In genomic region chr1:172893146-172893841, GRCh38 we compare ENCODE assay signal across 17 cellular contexts.
A peak's percentile ranks its signal among the peaks of the same experiment; 100 is the strongest.
DNase-seq lines count a peak whose midpoint lies in the region; ATAC-seq and TF ChIP-seq lines count a peak whose summit lies in the region.
"Had no signal": no experiment of that assay in that cellular context is flagged by ENCODE, and none has a peak within 500 bp of the region (broad histone marks: within the 10 kb centered on the region; RNA-seq: fewer than 3 reads in every experiment).

No MANE protein-coding gene starts in this region.

- no peak for ATAC-seq in HG02884 (IDR thresholded peaks at IDR 0.05; ENCODE audit: unreplicated experiment)
- no peak for ATAC-seq in GM21390 (IDR thresholded peaks at IDR 0.05; ENCODE audit: unreplicated experiment)
- ATAC-seq: left lobe of liver had no signal

- peak in 1 of 2 experiments; percentile 58; a peak in 1 of 4 replicates for TF ChIP-seq EP300 in SK-N-SH (IDR thresholded peaks at IDR 0.05; ENCODE audit: borderline replicate concordance in 1 of 2, low read depth in 1 of 2, low read length in 1 of 2)

- POLR2A ChIA-PET in SK-N-SH (lab: Yijun Ruan, JAX): no interaction called here

- no peak overlapping the region for H2AFZ ChIP-seq in SK-N-SH (ENCODE audit: low read depth)

- CTCF ChIA-PET in SK-N-SH (lab: Yijun Ruan, JAX): no interaction called here

- no peak for TF ChIP-seq RAD21 in SK-N-SH (IDR thresholded peaks at IDR 0.05; ENCODE audit: low read length)

- peaks cover 0 to 21% of the 10 kb centered on the region in 2 experiments; a peak in 3 of 4 replicates for H3K4me1 ChIP-seq in SK-N-SH (ENCODE audit: control insufficient read depth in 1 of 2, insufficient read depth in 2 of 2, low read depth in 1 of 2, low read length in 1 of 2)

- H3K27me3 ChIP-seq in SK-N-SH (ENCODE audit: insufficient read depth): no peaks in the 10 kb centered on the region
- H3K27me3 ChIP-seq: neutrophil, spleen, tibial nerve had no signal

- H3K27ac ChIP-seq in SK-N-SH (ENCODE audit: low read depth in 2 of 2, low read length in 1 of 2): peak overlapping the region; percentile 27 to 58; a peak in 2 of 4 replicates
- H3K27ac ChIP-seq: 22Rv1, neutrophil, tibial nerve had no signal

- H3F3A ChIP-seq in SK-N-SH (replicated peaks; ENCODE audit: insufficient read depth): peaks cover 19% of the 10 kb centered on the region

- no peak overlapping the region for H3K4me2 ChIP-seq in SK-N-SH

- H3K9ac ChIP-seq in SK-N-SH: no peak overlapping the region

- TF ChIP-seq CTCF in SK-N-SH (IDR thresholded peaks at IDR 0.05): no peak
- no peak for TF ChIP-seq CTCF in fibroblast of the aortic adventitia (IDR thresholded peaks at IDR 0.05; ENCODE audit: insufficient read depth, low read length)

- H3K79me2 ChIP-seq in SK-N-SH (ENCODE audit: insufficient read depth): no peaks in the 10 kb centered on the region

- H3K4me3 ChIP-seq in SK-N-SH (ENCODE audit: low read depth in 2 of 2, low read length in 1 of 2): no peak overlapping the region
- no peak overlapping the region for H3K4me3 ChIP-seq in fibroblast of the aortic adventitia (ENCODE audit: low read depth, low read length)
- H3K4me3 ChIP-seq: spleen, tibial nerve had no signal

- no peaks in the 10 kb centered on the region for H3K36me3 ChIP-seq in SK-N-SH (replicated peaks in 1 of 2; ENCODE audit: control insufficient read depth in 1 of 2, insufficient read depth in 2 of 2, low read length in 1 of 2)
- H3K36me3 ChIP-seq: neutrophil, spleen, tibial nerve had no signal

- 11% methylated on average over 1 of the region's 1 CpG for WGBS in SK-N-SH (ENCODE audit: low lambda C conversion rate)

- no peaks in the 10 kb centered on the region for H3K9me3 ChIP-seq in SK-N-SH
- H3K9me3 ChIP-seq: neutrophil, spleen, tibial nerve had no signal

- no peaks in the 10 kb centered on the region for H3K9me2 ChIP-seq in SK-N-SH

- no peaks in the 10 kb centered on the region for H4K20me1 ChIP-seq in SK-N-SH (ENCODE audit: insufficient read depth)

- peak; percentile 34 for DNase-seq in DMS 273 (lab: John Stamatoyannopoulos, UW; ENCODE audit: unreplicated experiment)
- no peak for DNase-seq in DMS 273 treated with DMSO at 0.1 percent for 48 hours (lab: John Stamatoyannopoulos, UW)
- no peak for DNase-seq in SK-N-SH
- DNase-seq in fibroblast of the aortic adventitia (ENCODE audit: low read depth): peak; percentile 49
- peak; percentile 46 for DNase-seq in renal cortical epithelial cell (ENCODE audit: low read depth)
- DNase-seq in AML-193 (lab: John Stamatoyannopoulos, UW): no peak
- DNase-seq: activated CD4-positive, alpha-beta T cell treated with anti-CD3 and anti-CD28 coated beads for 4 hours; activated T-cell treated with anti-CD3 and anti-CD28 coated beads, Interleukin-2, amount 50 U/mL, for 1 hour; aorta; NCI-H2081; spleen had no signal

TF ChIP-seq in SK-N-SH, 30 proteins besides CTCF, POLR2A, EP300 and RAD21:
- TF ChIP-seq TCF12 (IDR thresholded peaks at IDR 0.05) (peak; percentile 49), TAF1 (IDR thresholded peaks at IDR 0.05; ENCODE audit: borderline replicate concordance, low read depth, low read length) (no peak), MEF2A (IDR thresholded peaks at IDR 0.05; ENCODE audit: borderline replicate concordance, low read depth) (0 out of 2 replicates have a peak, but pooled peaks have one; percentile 33), GATA2 (CRISPR knock-in tag; IDR thresholded peaks at IDR 0.05) (no peak), NRF1 (IDR thresholded peaks at IDR 0.05; ENCODE audit: low read depth, low read length) (no peak), SIN3A (IDR thresholded peaks at IDR 0.05; ENCODE audit: borderline replicate concordance, low read depth, low read length) (no peak), FOSL2 (IDR thresholded peaks at IDR 0.05; ENCODE audit: borderline replicate concordance, low read depth) (no peak), NFIC (IDR thresholded peaks at IDR 0.05; ENCODE audit: borderline replicate concordance) (peak; percentile 94), GABPA (IDR thresholded peaks at IDR 0.05; ENCODE audit: low read depth) (no peak), YY1 (IDR thresholded peaks at IDR 0.05; ENCODE audit: low read depth) (no peak), SMC3 (IDR thresholded peaks at IDR 0.05; ENCODE audit: low read depth, low read length) (no peak), TEAD4 (IDR thresholded peaks at IDR 0.05; ENCODE audit: borderline replicate concordance, insufficient read depth) (no peak), IRF3 (IDR thresholded peaks at IDR 0.05; ENCODE audit: low read depth, low read length) (no peak), CHD2 (IDR thresholded peaks at IDR 0.05; ENCODE audit: low read length, partially characterized antibody) (no peak), RFX5 (IDR thresholded peaks at IDR 0.05; ENCODE audit: low read length) (no peak), FOXM1 (IDR thresholded peaks at IDR 0.05; ENCODE audit: low read depth) (no peak)
- TF ChIP-seq, protein P1, sequence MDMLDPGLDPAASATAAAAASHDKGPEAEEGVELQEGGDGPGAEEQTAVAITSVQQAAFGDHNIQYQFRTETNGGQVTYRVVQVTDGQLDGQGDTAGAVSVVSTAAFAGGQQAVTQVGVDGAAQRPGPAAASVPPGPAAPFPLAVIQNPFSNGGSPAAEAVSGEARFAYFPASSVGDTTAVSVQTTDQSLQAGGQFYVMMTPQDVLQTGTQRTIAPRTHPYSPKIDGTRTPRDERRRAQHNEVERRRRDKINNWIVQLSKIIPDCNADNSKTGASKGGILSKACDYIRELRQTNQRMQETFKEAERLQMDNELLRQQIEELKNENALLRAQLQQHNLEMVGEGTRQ (IDR thresholded peaks at IDR 0.05; ENCODE audit: borderline replicate concordance, low read depth, low read length): no peak
- TF ChIP-seq, protein P2, sequence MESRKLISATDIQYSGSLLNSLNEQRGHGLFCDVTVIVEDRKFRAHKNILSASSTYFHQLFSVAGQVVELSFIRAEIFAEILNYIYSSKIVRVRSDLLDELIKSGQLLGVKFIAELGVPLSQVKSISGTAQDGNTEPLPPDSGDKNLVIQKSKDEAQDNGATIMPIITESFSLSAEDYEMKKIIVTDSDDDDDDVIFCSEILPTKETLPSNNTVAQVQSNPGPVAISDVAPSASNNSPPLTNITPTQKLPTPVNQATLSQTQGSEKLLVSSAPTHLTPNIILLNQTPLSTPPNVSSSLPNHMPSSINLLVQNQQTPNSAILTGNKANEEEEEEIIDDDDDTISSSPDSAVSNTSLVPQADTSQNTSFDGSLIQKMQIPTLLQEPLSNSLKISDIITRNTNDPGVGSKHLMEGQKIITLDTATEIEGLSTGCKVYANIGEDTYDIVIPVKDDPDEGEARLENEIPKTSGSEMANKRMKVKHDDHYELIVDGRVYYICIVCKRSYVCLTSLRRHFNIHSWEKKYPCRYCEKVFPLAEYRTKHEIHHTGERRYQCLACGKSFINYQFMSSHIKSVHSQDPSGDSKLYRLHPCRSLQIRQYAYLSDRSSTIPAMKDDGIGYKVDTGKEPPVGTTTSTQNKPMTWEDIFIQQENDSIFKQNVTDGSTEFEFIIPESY (IDR thresholded peaks at IDR 0.05; ENCODE audit: borderline replicate concordance, low read depth): no peak
- TF ChIP-seq, protein P3, sequence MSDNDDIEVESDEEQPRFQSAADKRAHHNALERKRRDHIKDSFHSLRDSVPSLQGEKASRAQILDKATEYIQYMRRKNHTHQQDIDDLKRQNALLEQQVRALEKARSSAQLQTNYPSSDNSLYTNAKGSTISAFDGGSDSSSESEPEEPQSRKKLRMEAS (IDR thresholded peaks at IDR 0.05; ENCODE audit: low read depth): no peak
- TF ChIP-seq, protein P4, sequence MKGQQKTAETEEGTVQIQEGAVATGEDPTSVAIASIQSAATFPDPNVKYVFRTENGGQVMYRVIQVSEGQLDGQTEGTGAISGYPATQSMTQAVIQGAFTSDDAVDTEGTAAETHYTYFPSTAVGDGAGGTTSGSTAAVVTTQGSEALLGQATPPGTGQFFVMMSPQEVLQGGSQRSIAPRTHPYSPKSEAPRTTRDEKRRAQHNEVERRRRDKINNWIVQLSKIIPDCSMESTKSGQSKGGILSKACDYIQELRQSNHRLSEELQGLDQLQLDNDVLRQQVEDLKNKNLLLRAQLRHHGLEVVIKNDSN (IDR thresholded peaks at IDR 0.05; ENCODE audit: borderline replicate concordance, low read depth): no peak

Comparison
In these comparisons a context has a peak if more than half of its experiments do, and no peak if none do; other contexts are left out.
1. DNase-seq: peak in DMS 273 (single experiment), fibroblast of the aortic adventitia (single experiment) and renal cortical epithelial cell (single experiment); none in DMS 273 treated with DMSO at 0.1 percent for 48 hours (single experiment), SK-N-SH (single experiment) and AML-193 (0 of 2).